ENCODE assay signal across 27 cellular contexts in the genomic region with DNA sequence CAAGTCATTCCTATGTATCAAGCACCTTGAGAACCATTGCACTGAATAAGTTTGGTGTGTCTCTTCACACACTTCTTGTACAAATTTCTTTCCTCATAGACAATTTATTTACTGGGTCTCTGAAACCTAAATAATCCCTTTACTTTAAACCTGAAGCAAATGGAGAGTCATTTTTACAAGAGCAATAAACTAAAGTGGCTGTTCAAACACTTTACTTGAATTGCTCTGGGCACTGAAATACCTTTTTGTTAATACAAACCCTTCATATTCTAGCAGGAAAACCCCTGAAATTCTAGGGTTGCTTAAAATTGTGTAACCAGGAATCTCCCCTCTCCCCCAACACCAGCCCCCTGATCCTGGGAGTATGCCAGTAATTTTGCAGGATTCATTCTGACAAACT. TPM values are rescaled to one million over a fixed set of nuclear protein-coding genes. Genes with fewer than 3 reads are reported as not detected.
"Had no signal": no experiment of that assay in that cellular context is flagged by ENCODE, and none has a peak within 500 bp of the region (broad histone marks: within the 10 kb centered on the region; RNA-seq: fewer than 3 reads in every experiment).

No MANE protein-coding gene starts in this region.

- H3K9me3 Mint-ChIP-seq: activated B cell treated with CpG ODN at 0.5 μM for 24 hours; activated CD4-positive, alpha-beta T cell treated with anti-CD3 and anti-CD28 coated beads, Interleukin-2, amount 10 ng/mL, durations not matched to agents 24 days and 14 days; activated naive CD4-positive, alpha-beta T cell treated with anti-CD3 and anti-CD28 coated beads, Interleukin-2, amount 50 U/mL, for 72 hours; activated T-cell treated with anti-CD3 and anti-CD28 coated beads, Interleukin-2, amount 50 U/mL, for 24 hours; activated T-helper 1 cell treated with anti-CD3 and anti-CD28 coated beads, Interleukin-12 subunit alpha, Interleukin-12 subunit beta, Interleukin-2, Interleukin-4 antibody, amounts not matched to agents 30 ng/mL and 10 ng/mL and 1 ng/mL, durations not matched to agents 14 hours and 24 hours and 36 hours; T-cell had no signal

- H3K4me1 Mint-ChIP-seq: activated B cell treated with CpG ODN at 0.5 μM for 24 hours; activated CD4-positive, alpha-beta T cell treated with anti-CD3 and anti-CD28 coated beads, Interleukin-2, amount 10 ng/mL, durations not matched to agents 24 days and 14 days; activated CD8-positive, alpha-beta memory T cell treated with anti-CD3 and anti-CD28 coated beads, Interleukin-2, amount 10 ng/mL, durations not matched to agents 7 days and 5 days; T-cell had no signal

- H3K4me3 ChIP-seq: cardiac muscle cell, SK-N-MC had no signal

- DNase-seq: activated B cell treated with CpG ODN at 0.5 μM for 24 hours; activated CD4-positive, alpha-beta T cell treated with anti-CD3 and anti-CD28 coated beads for 1 hour; activated CD4-positive, alpha-beta T cell treated with anti-CD3 and anti-CD28 coated beads, Interleukin-2, amount 10 ng/mL, durations not matched to agents 24 days and 14 days; activated CD4-positive, alpha-beta T cell treated with anti-CD3 and anti-CD28 coated beads, Interleukin-2, amount 50 U/mL, for 48 hours; activated CD8-positive, alpha-beta memory T cell treated with anti-CD3 and anti-CD28 coated beads, Interleukin-2, amount 10 ng/mL, durations not matched to agents 7 days and 5 days; activated effector memory CD4-positive, alpha-beta T cell treated with Interleukin-2 at 50 U/mL for 16 hours; activated naive CD4-positive, alpha-beta T cell; activated T-cell treated with anti-CD3 and anti-CD28 coated beads, Interleukin-2, amount 50 U/mL, for 24 hours; brain microvascular endothelial cell; NCI-H1048; NCI-H1436 treated with DMSO at 0.1 percent for 48 hours; NCI-H187; NCI-H345; NCI-H524; NCI-H774; NK-92 treated with Interleukin-12 subunit alpha and Interleukin-12 subunit beta, amount 100 ng/mL, for 24 hours; OCI-M1; RPMI8226; T-cell; T-helper 2 cell; T1000 had no signal

- H3K36me3 ChIP-seq: brain microvascular endothelial cell, cardiac muscle cell had no signal

- H3K4me3 Mint-ChIP-seq: activated B cell treated with CpG ODN at 0.5 μM for 24 hours; activated CD4-positive, alpha-beta T cell treated with anti-CD3 and anti-CD28 coated beads, Interleukin-2, amount 10 ng/mL, durations not matched to agents 24 days and 14 days; activated CD8-positive, alpha-beta memory T cell treated with anti-CD3 and anti-CD28 coated beads, Interleukin-2, amount 10 ng/mL, durations not matched to agents 7 days and 5 days; activated T-cell treated with anti-CD3 and anti-CD28 coated beads, Interleukin-2, amount 50 U/mL, for 24 hours; activated T-helper 1 cell treated with anti-CD3 and anti-CD28 coated beads, Interleukin-12 subunit alpha, Interleukin-12 subunit beta, Interleukin-2, Interleukin-4 antibody, amounts not matched to agents 30 ng/mL and 10 ng/mL and 1 ng/mL, durations not matched to agents 14 hours and 24 hours and 36 hours; T-cell had no signal

- H3K36me3 Mint-ChIP-seq: activated CD8-positive, alpha-beta memory T cell treated with anti-CD3 and anti-CD28 coated beads, Interleukin-2, amount 10 ng/mL, durations not matched to agents 7 days and 5 days; activated naive CD4-positive, alpha-beta T cell treated with anti-CD3 and anti-CD28 coated beads, Interleukin-2, amount 50 U/mL, for 72 hours; T-cell had no signal

- H3K27ac Mint-ChIP-seq: activated B cell treated with CpG ODN at 0.5 μM for 24 hours; activated CD4-positive, alpha-beta T cell treated with anti-CD3 and anti-CD28 coated beads, Interleukin-2, amount 10 ng/mL, durations not matched to agents 24 days and 14 days; activated CD8-positive, alpha-beta memory T cell treated with anti-CD3 and anti-CD28 coated beads, Interleukin-2, amount 10 ng/mL, durations not matched to agents 7 days and 5 days; activated naive CD4-positive, alpha-beta T cell treated with anti-CD3 and anti-CD28 coated beads, Interleukin-2, amount 50 U/mL, for 72 hours; activated T-cell treated with anti-CD3 and anti-CD28 coated beads, Interleukin-2, amount 50 U/mL, for 24 hours; activated T-helper 1 cell treated with anti-CD3 and anti-CD28 coated beads, Interleukin-12 subunit alpha, Interleukin-12 subunit beta, Interleukin-2, Interleukin-4 antibody, amounts not matched to agents 30 ng/mL and 10 ng/mL and 1 ng/mL, durations not matched to agents 14 hours and 24 hours and 36 hours; T-cell had no signal

- H3K27ac ChIP-seq: brain microvascular endothelial cell, cardiac muscle cell, SK-N-MC had no signal

- ATAC-seq: activated CD8-positive, alpha-beta memory T cell treated with anti-CD3 and anti-CD28 coated beads, Interleukin-2, amount 10 ng/mL, durations not matched to agents 7 days and 5 days; activated naive CD4-positive, alpha-beta T cell treated with anti-CD3 and anti-CD28 coated beads, Interleukin-2, amount 50 U/mL, for 72 hours; Panc1; Right ventricle myocardium inferior; T-cell had no signal

- H3K27me3 ChIP-seq: brain microvascular endothelial cell, cardiac muscle cell had no signal

RNA-seq across cellular contexts. Expression of gene RSPO3, which starts 13.3 kb away (rescaled TPM):
- total RNA-seq: activated B cell treated with CpG ODN at 0.5 μM for 24 hours; activated CD4-positive, alpha-beta T cell treated with anti-CD3 and anti-CD28 coated beads, Interleukin-2, amount 10 ng/mL, durations not matched to agents 24 days and 14 days; activated CD8-positive, alpha-beta memory T cell treated with anti-CD3 and anti-CD28 coated beads, Interleukin-2, amount 10 ng/mL, durations not matched to agents 7 days and 5 days; activated naive CD4-positive, alpha-beta T cell treated with anti-CD3 and anti-CD28 coated beads, Interleukin-2, amount 50 U/mL, for 72 hours; activated T-helper 1 cell treated with anti-CD3 and anti-CD28 coated beads, Interleukin-12 subunit alpha, Interleukin-12 subunit beta, Interleukin-2, Interleukin-4 antibody, amounts not matched to agents 30 ng/mL and 10 ng/mL and 1 ng/mL, durations not matched to agents 14 hours and 24 hours and 36 hours; T-cell had no signal
